In the genomic region with DNA sequence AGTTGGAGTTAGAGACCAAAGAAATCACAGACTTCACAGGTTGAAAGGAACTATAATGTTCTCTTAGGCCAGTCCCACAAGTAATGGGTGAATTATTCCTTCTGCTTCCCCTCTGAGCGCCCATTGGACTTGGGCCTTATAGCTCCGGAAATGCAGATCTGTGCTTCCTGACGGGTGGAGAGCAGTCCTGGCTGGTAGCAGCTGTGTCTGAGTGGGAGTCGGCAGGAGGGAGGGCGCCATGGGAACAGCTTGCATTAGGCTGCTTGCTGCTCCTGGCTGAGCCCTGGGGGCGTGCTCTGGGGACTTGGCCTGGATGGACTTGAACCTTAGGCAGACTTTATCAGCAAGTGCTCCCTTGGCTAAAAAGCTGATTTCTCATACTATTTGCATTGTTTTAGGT, we compare ENCODE assay signal across 1 cellular context.
A peak's percentile ranks its signal among the peaks of the same experiment; 100 is the strongest.
TF ChIP-seq lines count a peak whose summit lies in the region.

No MANE protein-coding gene starts in this region.

TF ChIP-seq in K562, 482 proteins besides CTCF, POLR2A, EP300 and RAD21 (continued from another document and continues in another):
- 0 out of 2 replicates have a peak, but pooled peaks have one; percentile 51 for TF ChIP-seq ZNF24 (IDR thresholded peaks at IDR 0.05)
- peak; percentile 39; the same call in 1 of the 2 replicates for TF ChIP-seq CBFA2T3 (IDR thresholded peaks at IDR 0.05)
- TF ChIP-seq, protein P1, sequence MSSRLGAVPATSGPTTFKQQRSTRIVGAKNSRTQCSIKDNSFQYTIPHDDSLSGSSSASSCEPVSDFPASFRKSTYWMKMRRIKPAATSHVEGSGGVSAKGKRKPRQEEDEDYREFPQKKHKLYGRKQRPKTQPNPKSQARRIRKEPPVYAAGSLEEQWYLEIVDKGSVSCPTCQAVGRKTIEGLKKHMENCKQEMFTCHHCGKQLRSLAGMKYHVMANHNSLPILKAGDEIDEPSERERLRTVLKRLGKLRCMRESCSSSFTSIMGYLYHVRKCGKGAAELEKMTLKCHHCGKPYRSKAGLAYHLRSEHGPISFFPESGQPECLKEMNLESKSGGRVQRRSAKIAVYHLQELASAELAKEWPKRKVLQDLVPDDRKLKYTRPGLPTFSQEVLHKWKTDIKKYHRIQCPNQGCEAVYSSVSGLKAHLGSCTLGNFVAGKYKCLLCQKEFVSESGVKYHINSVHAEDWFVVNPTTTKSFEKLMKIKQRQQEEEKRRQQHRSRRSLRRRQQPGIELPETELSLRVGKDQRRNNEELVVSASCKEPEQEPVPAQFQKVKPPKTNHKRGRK (tag; IDR thresholded peaks at IDR 0.05), result no peak
- TF ChIP-seq YY1 (IDR thresholded peaks at IDR 0.05; ENCODE audit: borderline replicate concordance in 1 of 3, control insufficient read depth in 1 of 3, extremely low read depth in 1 of 3, insufficient read depth in 3 of 3, insufficient read length in 1 of 3, insufficient replicate concordance in 2 of 3, low read depth in 1 of 3, low read length in 2 of 3), result peak in 2 of 3 experiments; percentile 29 to 68
- TF ChIP-seq SRSF3 (IDR thresholded peaks at IDR 0.05; ENCODE audit: insufficient read depth, low read length), result no peak
- TF ChIP-seq CCNT2 (IDR thresholded peaks at IDR 0.05; ENCODE audit: borderline replicate concordance, extremely low read depth, insufficient read length, low read depth, low read length), result no peak
- TF ChIP-seq, protein P2, sequence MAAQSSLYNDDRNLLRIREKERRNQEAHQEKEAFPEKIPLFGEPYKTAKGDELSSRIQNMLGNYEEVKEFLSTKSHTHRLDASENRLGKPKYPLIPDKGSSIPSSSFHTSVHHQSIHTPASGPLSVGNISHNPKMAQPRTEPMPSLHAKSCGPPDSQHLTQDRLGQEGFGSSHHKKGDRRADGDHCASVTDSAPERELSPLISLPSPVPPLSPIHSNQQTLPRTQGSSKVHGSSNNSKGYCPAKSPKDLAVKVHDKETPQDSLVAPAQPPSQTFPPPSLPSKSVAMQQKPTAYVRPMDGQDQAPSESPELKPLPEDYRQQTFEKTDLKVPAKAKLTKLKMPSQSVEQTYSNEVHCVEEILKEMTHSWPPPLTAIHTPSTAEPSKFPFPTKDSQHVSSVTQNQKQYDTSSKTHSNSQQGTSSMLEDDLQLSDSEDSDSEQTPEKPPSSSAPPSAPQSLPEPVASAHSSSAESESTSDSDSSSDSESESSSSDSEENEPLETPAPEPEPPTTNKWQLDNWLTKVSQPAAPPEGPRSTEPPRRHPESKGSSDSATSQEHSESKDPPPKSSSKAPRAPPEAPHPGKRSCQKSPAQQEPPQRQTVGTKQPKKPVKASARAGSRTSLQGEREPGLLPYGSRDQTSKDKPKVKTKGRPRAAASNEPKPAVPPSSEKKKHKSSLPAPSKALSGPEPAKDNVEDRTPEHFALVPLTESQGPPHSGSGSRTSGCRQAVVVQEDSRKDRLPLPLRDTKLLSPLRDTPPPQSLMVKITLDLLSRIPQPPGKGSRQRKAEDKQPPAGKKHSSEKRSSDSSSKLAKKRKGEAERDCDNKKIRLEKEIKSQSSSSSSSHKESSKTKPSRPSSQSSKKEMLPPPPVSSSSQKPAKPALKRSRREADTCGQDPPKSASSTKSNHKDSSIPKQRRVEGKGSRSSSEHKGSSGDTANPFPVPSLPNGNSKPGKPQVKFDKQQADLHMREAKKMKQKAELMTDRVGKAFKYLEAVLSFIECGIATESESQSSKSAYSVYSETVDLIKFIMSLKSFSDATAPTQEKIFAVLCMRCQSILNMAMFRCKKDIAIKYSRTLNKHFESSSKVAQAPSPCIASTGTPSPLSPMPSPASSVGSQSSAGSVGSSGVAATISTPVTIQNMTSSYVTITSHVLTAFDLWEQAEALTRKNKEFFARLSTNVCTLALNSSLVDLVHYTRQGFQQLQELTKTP (IDR thresholded peaks at IDR 0.05; ENCODE audit: low read depth in 1 of 2, partially characterized antibody in 2 of 2), result no peak
- peak; percentile 83 for TF ChIP-seq RFX1 (IDR thresholded peaks at IDR 0.05)
- peak; percentile 69; the same call in 1 of the 2 replicates for TF ChIP-seq KLF16 (IDR thresholded peaks at IDR 0.05)
- peak in 1 of 2 experiments; percentile 44; a peak in 1 of 3 replicates for TF ChIP-seq CBX3 (IDR thresholded peaks at IDR 0.05; ENCODE audit: borderline replicate concordance in 1 of 2, low read length in 2 of 2)
- TF ChIP-seq MYC (IDR thresholded peaks at IDR 0.05; ENCODE audit: low read depth, low read length), result peak; percentile 34; the same call in 1 of the 2 replicates
- no peak for TF ChIP-seq MYC (CRISPR knock-in tag; IDR thresholded peaks at IDR 0.05; ENCODE audit: borderline replicate concordance, low read depth)
- no peak for TF ChIP-seq KLF1 (tag; IDR thresholded peaks at IDR 0.05)
- no peak for TF ChIP-seq SMAD3 (CRISPR knock-in tag; conservative IDR thresholded peaks at IDR 0.05)
- peak; percentile 44; the same call in 1 of the 2 replicates for TF ChIP-seq ETV1 (tag; conservative IDR thresholded peaks at IDR 0.05; ENCODE audit: low read depth)
- TF ChIP-seq DACH1 (IDR thresholded peaks at IDR 0.05; ENCODE audit: partially characterized antibody), result peak; percentile 53
- TF ChIP-seq, protein P3, sequence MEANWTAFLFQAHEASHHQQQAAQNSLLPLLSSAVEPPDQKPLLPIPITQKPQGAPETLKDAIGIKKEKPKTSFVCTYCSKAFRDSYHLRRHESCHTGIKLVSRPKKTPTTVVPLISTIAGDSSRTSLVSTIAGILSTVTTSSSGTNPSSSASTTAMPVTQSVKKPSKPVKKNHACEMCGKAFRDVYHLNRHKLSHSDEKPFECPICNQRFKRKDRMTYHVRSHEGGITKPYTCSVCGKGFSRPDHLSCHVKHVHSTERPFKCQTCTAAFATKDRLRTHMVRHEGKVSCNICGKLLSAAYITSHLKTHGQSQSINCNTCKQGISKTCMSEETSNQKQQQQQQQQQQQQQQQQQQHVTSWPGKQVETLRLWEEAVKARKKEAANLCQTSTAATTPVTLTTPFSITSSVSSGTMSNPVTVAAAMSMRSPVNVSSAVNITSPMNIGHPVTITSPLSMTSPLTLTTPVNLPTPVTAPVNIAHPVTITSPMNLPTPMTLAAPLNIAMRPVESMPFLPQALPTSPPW (CRISPR knock-in tag; IDR thresholded peaks at IDR 0.05), result peak; percentile 38
- TF ChIP-seq NEUROD1 (IDR thresholded peaks at IDR 0.05; ENCODE audit: borderline replicate concordance, low read depth, low read length, partially characterized antibody), result no peak
- TF ChIP-seq ZNF644 (tag; IDR thresholded peaks at IDR 0.05; ENCODE audit: low read depth), result no peak
- TF ChIP-seq, protein P4, sequence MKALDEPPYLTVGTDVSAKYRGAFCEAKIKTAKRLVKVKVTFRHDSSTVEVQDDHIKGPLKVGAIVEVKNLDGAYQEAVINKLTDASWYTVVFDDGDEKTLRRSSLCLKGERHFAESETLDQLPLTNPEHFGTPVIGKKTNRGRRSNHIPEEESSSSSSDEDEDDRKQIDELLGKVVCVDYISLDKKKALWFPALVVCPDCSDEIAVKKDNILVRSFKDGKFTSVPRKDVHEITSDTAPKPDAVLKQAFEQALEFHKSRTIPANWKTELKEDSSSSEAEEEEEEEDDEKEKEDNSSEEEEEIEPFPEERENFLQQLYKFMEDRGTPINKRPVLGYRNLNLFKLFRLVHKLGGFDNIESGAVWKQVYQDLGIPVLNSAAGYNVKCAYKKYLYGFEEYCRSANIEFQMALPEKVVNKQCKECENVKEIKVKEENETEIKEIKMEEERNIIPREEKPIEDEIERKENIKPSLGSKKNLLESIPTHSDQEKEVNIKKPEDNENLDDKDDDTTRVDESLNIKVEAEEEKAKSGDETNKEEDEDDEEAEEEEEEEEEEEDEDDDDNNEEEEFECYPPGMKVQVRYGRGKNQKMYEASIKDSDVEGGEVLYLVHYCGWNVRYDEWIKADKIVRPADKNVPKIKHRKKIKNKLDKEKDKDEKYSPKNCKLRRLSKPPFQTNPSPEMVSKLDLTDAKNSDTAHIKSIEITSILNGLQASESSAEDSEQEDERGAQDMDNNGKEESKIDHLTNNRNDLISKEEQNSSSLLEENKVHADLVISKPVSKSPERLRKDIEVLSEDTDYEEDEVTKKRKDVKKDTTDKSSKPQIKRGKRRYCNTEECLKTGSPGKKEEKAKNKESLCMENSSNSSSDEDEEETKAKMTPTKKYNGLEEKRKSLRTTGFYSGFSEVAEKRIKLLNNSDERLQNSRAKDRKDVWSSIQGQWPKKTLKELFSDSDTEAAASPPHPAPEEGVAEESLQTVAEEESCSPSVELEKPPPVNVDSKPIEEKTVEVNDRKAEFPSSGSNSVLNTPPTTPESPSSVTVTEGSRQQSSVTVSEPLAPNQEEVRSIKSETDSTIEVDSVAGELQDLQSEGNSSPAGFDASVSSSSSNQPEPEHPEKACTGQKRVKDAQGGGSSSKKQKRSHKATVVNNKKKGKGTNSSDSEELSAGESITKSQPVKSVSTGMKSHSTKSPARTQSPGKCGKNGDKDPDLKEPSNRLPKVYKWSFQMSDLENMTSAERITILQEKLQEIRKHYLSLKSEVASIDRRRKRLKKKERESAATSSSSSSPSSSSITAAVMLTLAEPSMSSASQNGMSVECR (CRISPR knock-in tag; IDR thresholded peaks at IDR 0.05), result no peak
- no peak for TF ChIP-seq XRCC4 (IDR thresholded peaks at IDR 0.05; ENCODE audit: extremely low read depth, insufficient read depth, insufficient read length)
- TF ChIP-seq EGR1 (conservative IDR thresholded peaks at IDR 0.05), result peak; percentile 61
- TF ChIP-seq RNF2 (IDR thresholded peaks at IDR 0.05), result 0 out of 2 replicates have a peak, but pooled peaks have one; percentile 36
- no peak for TF ChIP-seq CBX2 (IDR thresholded peaks at IDR 0.05; ENCODE audit: insufficient read depth, low read length, poor library complexity, severe bottlenecking)
- TF ChIP-seq, protein P5, sequence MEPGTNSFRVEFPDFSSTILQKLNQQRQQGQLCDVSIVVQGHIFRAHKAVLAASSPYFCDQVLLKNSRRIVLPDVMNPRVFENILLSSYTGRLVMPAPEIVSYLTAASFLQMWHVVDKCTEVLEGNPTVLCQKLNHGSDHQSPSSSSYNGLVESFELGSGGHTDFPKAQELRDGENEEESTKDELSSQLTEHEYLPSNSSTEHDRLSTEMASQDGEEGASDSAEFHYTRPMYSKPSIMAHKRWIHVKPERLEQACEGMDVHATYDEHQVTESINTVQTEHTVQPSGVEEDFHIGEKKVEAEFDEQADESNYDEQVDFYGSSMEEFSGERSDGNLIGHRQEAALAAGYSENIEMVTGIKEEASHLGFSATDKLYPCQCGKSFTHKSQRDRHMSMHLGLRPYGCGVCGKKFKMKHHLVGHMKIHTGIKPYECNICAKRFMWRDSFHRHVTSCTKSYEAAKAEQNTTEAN (CRISPR knock-in tag; IDR thresholded peaks at IDR 0.05), result no peak
- no peak for TF ChIP-seq FIP1L1 (IDR thresholded peaks at IDR 0.05; ENCODE audit: low read depth, low read length, poor library complexity, severe bottlenecking)
- no peak for TF ChIP-seq ZBED1 (IDR thresholded peaks at IDR 0.05)
- no peak for TF ChIP-seq NFE2L1 (tag; IDR thresholded peaks at IDR 0.05; ENCODE audit: borderline replicate concordance, low read depth)
- TF ChIP-seq ZNF263 (CRISPR knock-in tag; IDR thresholded peaks at IDR 0.05; ENCODE audit: borderline replicate concordance), result peak; percentile 18; the same call in 1 of the 2 replicates
- no peak for TF ChIP-seq ZBTB8A (IDR thresholded peaks at IDR 0.05; ENCODE audit: partially characterized antibody)
- peak in 1 of 2 experiments; percentile 76; a peak in 1 of 4 replicates for TF ChIP-seq RCOR1 (IDR thresholded peaks at IDR 0.05; ENCODE audit: borderline replicate concordance in 1 of 2, low read depth in 2 of 2, low read length in 2 of 2)
- TF ChIP-seq NFYB (IDR thresholded peaks at IDR 0.05; ENCODE audit: extremely low read depth, insufficient read length), result no peak
- peak; percentile 36; the same call in 1 of the 2 replicates for TF ChIP-seq KLF13 (tag; IDR thresholded peaks at IDR 0.05; ENCODE audit: borderline replicate concordance, low read depth)
- TF ChIP-seq ILK (tag; IDR thresholded peaks at IDR 0.05; ENCODE audit: borderline replicate concordance, low read depth), result no peak
- 0 out of 4 replicates have a peak, but pooled peaks of 1 of the 2 experiments have one; percentile 17 for TF ChIP-seq FOXK2 (conservative IDR thresholded peaks at IDR 0.05 in 1 of 2, IDR thresholded peaks at IDR 0.05 in 1 of 2; ENCODE audit: low read depth in 2 of 2)
- TF ChIP-seq, protein P6, sequence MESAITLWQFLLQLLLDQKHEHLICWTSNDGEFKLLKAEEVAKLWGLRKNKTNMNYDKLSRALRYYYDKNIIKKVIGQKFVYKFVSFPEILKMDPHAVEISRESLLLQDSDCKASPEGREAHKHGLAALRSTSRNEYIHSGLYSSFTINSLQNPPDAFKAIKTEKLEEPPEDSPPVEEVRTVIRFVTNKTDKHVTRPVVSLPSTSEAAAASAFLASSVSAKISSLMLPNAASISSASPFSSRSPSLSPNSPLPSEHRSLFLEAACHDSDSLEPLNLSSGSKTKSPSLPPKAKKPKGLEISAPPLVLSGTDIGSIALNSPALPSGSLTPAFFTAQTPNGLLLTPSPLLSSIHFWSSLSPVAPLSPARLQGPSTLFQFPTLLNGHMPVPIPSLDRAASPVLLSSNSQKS (CRISPR knock-in tag; IDR thresholded peaks at IDR 0.05), result no peak
- 0 out of 4 replicates have a peak, but pooled peaks of 1 of the 2 experiments have one; percentile 24 for TF ChIP-seq HDAC1 (IDR thresholded peaks at IDR 0.05)
- TF ChIP-seq ZNF12 (CRISPR knock-in tag; IDR thresholded peaks at IDR 0.05), result no peak
- peak; percentile 57; the same call in 1 of the 2 replicates for TF ChIP-seq MTA3 (IDR thresholded peaks at IDR 0.05; ENCODE audit: borderline replicate concordance)
- no peak for TF ChIP-seq NCOA1 (IDR thresholded peaks at IDR 0.05; ENCODE audit: low read depth)
- TF ChIP-seq RBFOX2 (IDR thresholded peaks at IDR 0.05; ENCODE audit: low read depth, low read length), result peak; percentile 23; the same call in 1 of the 2 replicates
- TF ChIP-seq SPI1 (IDR thresholded peaks at IDR 0.05; ENCODE audit: borderline replicate concordance, low read depth, low read length), result no peak
- TF ChIP-seq, protein P7, sequence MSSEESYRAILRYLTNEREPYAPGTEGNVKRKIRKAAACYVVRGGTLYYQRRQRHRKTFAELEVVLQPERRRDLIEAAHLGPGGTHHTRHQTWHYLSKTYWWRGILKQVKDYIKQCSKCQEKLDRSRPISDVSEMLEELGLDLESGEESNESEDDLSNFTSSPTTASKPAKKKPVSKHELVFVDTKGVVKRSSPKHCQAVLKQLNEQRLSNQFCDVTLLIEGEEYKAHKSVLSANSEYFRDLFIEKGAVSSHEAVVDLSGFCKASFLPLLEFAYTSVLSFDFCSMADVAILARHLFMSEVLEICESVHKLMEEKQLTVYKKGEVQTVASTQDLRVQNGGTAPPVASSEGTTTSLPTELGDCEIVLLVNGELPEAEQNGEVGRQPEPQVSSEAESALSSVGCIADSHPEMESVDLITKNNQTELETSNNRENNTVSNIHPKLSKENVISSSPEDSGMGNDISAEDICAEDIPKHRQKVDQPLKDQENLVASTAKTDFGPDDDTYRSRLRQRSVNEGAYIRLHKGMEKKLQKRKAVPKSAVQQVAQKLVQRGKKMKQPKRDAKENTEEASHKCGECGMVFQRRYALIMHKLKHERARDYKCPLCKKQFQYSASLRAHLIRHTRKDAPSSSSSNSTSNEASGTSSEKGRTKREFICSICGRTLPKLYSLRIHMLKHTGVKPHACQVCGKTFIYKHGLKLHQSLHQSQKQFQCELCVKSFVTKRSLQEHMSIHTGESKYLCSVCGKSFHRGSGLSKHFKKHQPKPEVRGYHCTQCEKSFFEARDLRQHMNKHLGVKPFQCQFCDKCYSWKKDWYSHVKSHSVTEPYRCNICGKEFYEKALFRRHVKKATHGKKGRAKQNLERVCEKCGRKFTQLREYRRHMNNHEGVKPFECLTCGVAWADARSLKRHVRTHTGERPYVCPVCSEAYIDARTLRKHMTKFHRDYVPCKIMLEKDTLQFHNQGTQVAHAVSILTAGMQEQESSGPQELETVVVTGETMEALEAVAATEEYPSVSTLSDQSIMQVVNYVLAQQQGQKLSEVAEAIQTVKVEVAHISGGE (CRISPR knock-in tag; IDR thresholded peaks at IDR 0.05), result no peak
- TF ChIP-seq SMARCA4 (IDR thresholded peaks at IDR 0.05), result peak; percentile 27
- no peak for TF ChIP-seq SRSF9 (IDR thresholded peaks at IDR 0.05; ENCODE audit: borderline replicate concordance, low read depth, low read length)
